Comparison of ENCODE assay signal across 19 cellular contexts in the genomic region with DNA sequence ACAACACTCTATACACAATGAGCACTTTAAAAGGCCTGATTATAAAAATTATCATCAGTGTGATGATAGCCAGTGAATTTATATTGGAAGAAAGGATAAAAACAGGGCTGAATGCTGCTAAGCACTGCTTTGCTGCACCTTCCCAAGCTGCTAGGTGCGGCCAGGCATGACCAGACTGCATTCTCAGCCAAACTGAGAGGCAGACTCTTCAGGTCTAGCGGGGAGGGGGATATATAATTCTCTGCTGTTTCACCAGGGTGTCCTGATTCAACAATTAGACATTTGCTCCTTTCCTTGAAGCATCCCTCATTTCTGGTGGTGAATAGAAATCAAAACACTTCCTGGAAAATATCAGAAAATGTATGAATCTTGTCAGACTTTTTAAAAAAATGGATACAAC.
"Had no signal": no experiment of that assay in that cellular context is flagged by ENCODE, and none has a peak within 500 bp of the region (broad histone marks: within the 10 kb centered on the region; RNA-seq: fewer than 3 reads in every experiment).

No MANE protein-coding gene starts in this region.

- H3K9me3 Mint-ChIP-seq: naive B cell; stimulated activated naive B cell treated with anti-CD40 and anti-IgM and Interleukin-4, amounts not matched to agents 10 μg/mL and 1 μg/mL and 100 μg/mL, for 72 hours; type B pancreatic cell had no signal

- H3K27me3 ChIP-seq: gastroesophageal sphincter, right lobe of liver had no signal

- H3K36me3 Mint-ChIP-seq: naive B cell; stimulated activated naive B cell treated with anti-CD40 and anti-IgM and Interleukin-4, amounts not matched to agents 10 μg/mL and 1 μg/mL and 100 μg/mL, for 72 hours; type B pancreatic cell had no signal

- H3K36me3 ChIP-seq: lower lobe of right lung, right lobe of liver had no signal

- ATAC-seq: activated CD4-positive, CD25-positive, alpha-beta regulatory T cell treated with anti-CD3 and anti-CD28 coated beads, Interleukin-2, amount 50 U/mL, for 24 hours; gastroesophageal sphincter; lower lobe of right lung; stimulated activated naive B cell treated with anti-CD40 and anti-IgM and Interleukin-4, amounts not matched to agents 10 μg/mL and 1 μg/mL and 100 μg/mL, for 72 hours had no signal

- H3K27ac ChIP-seq: epithelial cell of prostate, gastroesophageal sphincter, lower lobe of right lung, right lobe of liver had no signal

- H3K4me1 ChIP-seq: gastroesophageal sphincter, lower lobe of right lung, right lobe of liver had no signal

- H3K27me3 Mint-ChIP-seq: naive B cell; stimulated activated naive B cell treated with anti-CD40 and anti-IgM and Interleukin-4, amounts not matched to agents 10 μg/mL and 1 μg/mL and 100 μg/mL, for 72 hours; type B pancreatic cell had no signal

- DNase-seq: activated CD4-positive, alpha-beta T cell treated with anti-CD3 and anti-CD28 coated beads, Interleukin-2, amount 50 U/mL, for 48 hours; activated gamma-delta T cell treated with Interleukin-2 at 50 U/mL for 16 hours; activated T-cell treated with anti-CD3 and anti-CD28 coated beads, Interleukin-2, amount 50 U/mL, for 48 hours; caudate nucleus; effector memory CD4-positive, alpha-beta T cell; hypothalamus; kidney glomerular epithelial cell; lower lobe of right lung; naive B cell; nucleus accumbens; right lobe of liver; stimulated activated CD4-positive, alpha-beta T cell treated with anti-CD3 and anti-CD28 coated beads, Interleukin-1b, Interleukin-23, amount 100 ng/mL, for 48 hours; stimulated activated naive B cell treated with anti-CD40 and anti-IgM and Interleukin-4, amounts not matched to agents 10 μg/mL and 1 μg/mL and 100 μg/mL, for 72 hours; T-helper 2 cell had no signal

- H3K4me1 Mint-ChIP-seq: naive B cell had no signal

- H3K4me3 Mint-ChIP-seq: stimulated activated naive B cell treated with anti-CD40 and anti-IgM and Interleukin-4, amounts not matched to agents 10 μg/mL and 1 μg/mL and 100 μg/mL, for 72 hours; type B pancreatic cell had no signal

- H3K27ac Mint-ChIP-seq: naive B cell; stimulated activated naive B cell treated with anti-CD40 and anti-IgM and Interleukin-4, amounts not matched to agents 10 μg/mL and 1 μg/mL and 100 μg/mL, for 72 hours; type B pancreatic cell had no signal

- H3K4me3 ChIP-seq: coronary artery, gastroesophageal sphincter, lower lobe of right lung, right lobe of liver had no signal
